ENCODE assay signal across 17 cellular contexts in genomic region chr7:139566075-139566474, GRCh38. TPM values are rescaled to one million over a fixed set of nuclear protein-coding genes. Genes with fewer than 3 reads are reported as not detected.
DNase-seq lines count a peak whose midpoint lies in the region; ATAC-seq, FAIRE-seq and TF ChIP-seq lines count a peak whose summit lies in the region.
"Had no signal": no experiment of that assay in that cellular context is flagged by ENCODE, and none has a peak within 500 bp of the region (broad histone marks: within the 10 kb centered on the region; RNA-seq: fewer than 3 reads in every experiment).

No MANE protein-coding gene starts in this region.

- FAIRE-seq in H1 (lab: Jason Lieb, UNC) (no peak), pancreas (lab: Jason Lieb, UNC) (no peak)

- no peaks in the 10 kb centered on the region for H3K23me2 ChIP-seq in H1 (ENCODE audit: low read depth, low read length)

- peaks cover 56% of the 10 kb centered on the region for H3K4me1 Mint-ChIP-seq in CD4-positive, alpha-beta T cell (ENCODE audit: low read depth)
- H3K4me1 Mint-ChIP-seq in GM23338 (peaks cover 22% of the 10 kb centered on the region), progenitor cell of endocrine pancreas (ENCODE audit: low read depth) (peaks cover 11% of the 10 kb centered on the region), neural progenitor cell (peaks cover 9% of the 10 kb centered on the region)

- H4K20me1 ChIP-seq in GM23338 (replicated peaks; ENCODE audit: insufficient read depth) (no peaks in the 10 kb centered on the region), H1 (replicated peaks in 1 of 2; ENCODE audit: control insufficient read depth in 1 of 2, insufficient read depth in 2 of 2, low read length in 2 of 2) (no peaks in the 10 kb centered on the region), neural progenitor cell (ENCODE audit: low read depth) (no peaks in the 10 kb centered on the region)

- no peak for TF ChIP-seq CTCF in CD4-positive, alpha-beta T cell (IDR thresholded peaks at IDR 0.05)
- TF ChIP-seq CTCF in GM23338 (conservative IDR thresholded peaks at IDR 0.05; ENCODE audit: low read depth in 2 of 2) (no peak), H1 (IDR thresholded peaks at IDR 0.05; ENCODE audit: control extremely low read depth in 1 of 3, insufficient read depth in 1 of 3, low read depth in 1 of 3, low read length in 3 of 3) (no peak), progenitor cell of endocrine pancreas (IDR thresholded peaks at IDR 0.05; ENCODE audit: unreplicated experiment) (no peak), mucosa of descending colon (IDR thresholded peaks at IDR 0.05) (no peak), pancreas (IDR thresholded peaks at IDR 0.05) (no peak), neural progenitor cell (IDR thresholded peaks at IDR 0.05) (no peak)

- H2BK20ac ChIP-seq in H1 (ENCODE audit: low read length): 0 out of 2 replicates have a peak overlapping the region, but pooled peaks have one; percentile 65

- intact Hi-C loops in CD4-positive, alpha-beta T cell (cut with DNase I, micrococcal nuclease): no loop called here
- intact Hi-C loops in mucosa of descending colon (cut with DNase I, micrococcal nuclease): no loop called here
- intact Hi-C loops in pancreas (cut with DNase I): no loop called here

- no peak overlapping the region for H3K4me2 ChIP-seq in GM23338
- H3K4me2 ChIP-seq in H1 (ENCODE audit: insufficient read depth in 1 of 2, low read depth in 2 of 2, low read length in 2 of 2): no peak overlapping the region
- no peak overlapping the region for H3K4me2 ChIP-seq in neural progenitor cell

- H3K4ac ChIP-seq in H1 (replicated peaks; ENCODE audit: insufficient read length, low read depth, low read length): no peak overlapping the region

- H3K9ac ChIP-seq in H1 (replicated peaks in 1 of 4; ENCODE audit: extremely low read depth in 1 of 4, low read depth in 3 of 4, low read length in 3 of 4) (no peak overlapping the region), neural progenitor cell (no peak overlapping the region)
- H3K9ac ChIP-seq: GM23248 had no signal

- H2BK15ac ChIP-seq in H1 (ENCODE audit: low read length): no peak overlapping the region

- no peak overlapping the region for H3K4me3 Mint-ChIP-seq in CD4-positive, alpha-beta T cell
- H3K4me3 Mint-ChIP-seq in GM23338 (no peak overlapping the region), progenitor cell of endocrine pancreas (ENCODE audit: low read depth) (no peak overlapping the region), neural progenitor cell (no peak overlapping the region)
- H3K4me3 Mint-ChIP-seq: CD14-positive monocyte had no signal

- POLR2A ChIA-PET in CD4-positive, alpha-beta T cell (lab: Charles Lee): interaction anchor here (0.6 kb wide), 1 partner anchor 197 kb away, joined by 7 read pairs; no protein-coding TSS in a partner anchor
- POLR2A ChIA-PET in H1 (lab: Charles Lee; ENCODE audit: partially characterized antibody): interaction anchor here (0.8 kb wide), 1 partner anchor 54 kb away, joined by 4 read pairs; no protein-coding TSS in a partner anchor

- DNase-seq in CD4-positive, alpha-beta T cell: no peak
- DNase-seq in GM23338 (ENCODE audit: low spot score): no peak
- DNase-seq in H1 (ENCODE audit: low read depth in 1 of 2, low spot score in 2 of 2): no peak
- no peak for DNase-seq in progenitor cell of endocrine pancreas (ENCODE audit: low spot score, unreplicated experiment)
- no peak for DNase-seq in mucosa of descending colon
- no peak for DNase-seq in pancreas
- no peak for DNase-seq in neural progenitor cell (ENCODE audit: low spot score)
- DNase-seq: Calu3, DMS79, GM23248, KG1, NCI-H1417 treated with DMSO at 0.1 percent for 48 hours, NCI-H1930, NCI-H446 treated with DMSO at 0.1 percent for 48 hours, OCI-M1 had no signal

- H3K27me3 ChIP-seq in CD4-positive, alpha-beta T cell (ENCODE audit: control insufficient read depth, insufficient read depth, low read length): no peaks in the 10 kb centered on the region
- H3K27me3 ChIP-seq in GM23338 (ENCODE audit: insufficient read depth) (no peaks in the 10 kb centered on the region), H1 (replicated peaks in 1 of 4; ENCODE audit: control insufficient read depth in 3 of 4, extremely low read depth in 1 of 4, insufficient read depth in 3 of 4, low read length in 3 of 4) (no peaks in the 10 kb centered on the region), pancreas (no peaks in the 10 kb centered on the region), neural progenitor cell (no peaks in the 10 kb centered on the region)

- H3K56ac ChIP-seq in H1 (replicated peaks; ENCODE audit: insufficient read length, low read depth, low read length): no peak overlapping the region

- ATAC-seq in CD4-positive, alpha-beta T cell (ENCODE audit: poor library complexity): no peak
- ATAC-seq in GM23338: peak; percentile 25; the same call in 2 of the 3 replicates
- no peak for ATAC-seq in mucosa of descending colon
- no peak for ATAC-seq in pancreas

- CTCF ChIA-PET in CD4-positive, alpha-beta T cell (lab: Charles Lee): no interaction called here
- CTCF ChIA-PET in H1 (lab: Charles Lee; ENCODE audit: partially characterized antibody): interaction anchor here (0.6 to 6.3 kb wide), 16 partner anchors 10 to 157 kb away, joined by 3 to 54 read pairs (median 3); no protein-coding TSS in a partner anchor

- no peak for TF ChIP-seq RAD21 in H1 (IDR thresholded peaks at IDR 0.05 in 1 of 2, conservative IDR thresholded peaks at IDR 0.05 in 1 of 2; ENCODE audit: low read depth in 2 of 2, low read length in 2 of 2)

- no peak overlapping the region for H2BK12ac ChIP-seq in H1 (ENCODE audit: low read depth, low read length)

- no peaks in the 10 kb centered on the region for H3K79me2 ChIP-seq in GM23338 (replicated peaks; ENCODE audit: insufficient read depth)
- H3K79me2 ChIP-seq in H1 (ENCODE audit: control insufficient read depth in 1 of 2, insufficient read depth in 2 of 2, low read length in 2 of 2): no peaks in the 10 kb centered on the region
- no peaks in the 10 kb centered on the region for H3K79me2 ChIP-seq in neural progenitor cell (ENCODE audit: low read depth)

- H2BK5ac ChIP-seq in H1 (ENCODE audit: low read depth, low read length): peak overlapping the region; percentile 15; the same call in 1 of the 2 replicates

- no peaks in the 10 kb centered on the region for H3K79me1 ChIP-seq in H1 (ENCODE audit: low read depth, low read length)

- H2AFZ ChIP-seq in GM23338: no peak overlapping the region
- no peak overlapping the region for H2AFZ ChIP-seq in H1 (ENCODE audit: low read length)
- no peak overlapping the region for H2AFZ ChIP-seq in neural progenitor cell (replicated peaks)
- H2AFZ ChIP-seq: GM23248 had no signal

- no peak overlapping the region for H2AK5ac ChIP-seq in H1 (ENCODE audit: low read depth, low read length)

- H4K91ac ChIP-seq in H1 (replicated peaks; ENCODE audit: insufficient read length, low read length): no peak overlapping the region

- H3K4me1 ChIP-seq in GM23338 (ENCODE audit: insufficient read depth) (peaks cover 15% of the 10 kb centered on the region), H1 (replicated peaks in 1 of 4; ENCODE audit: control insufficient read depth in 3 of 4, insufficient read depth in 4 of 4, low read length in 3 of 4) (peaks cover 0 to 14% (median 4%) of the 10 kb centered on the region in 4 experiments; a peak in 3 of 7 replicates), mucosa of descending colon (ENCODE audit: low read depth) (no peaks in the 10 kb centered on the region), pancreas (peaks cover 0 to 7% (median 0%) of the 10 kb centered on the region in 3 donors), neural progenitor cell (peaks cover 9% of the 10 kb centered on the region)

- no peaks in the 10 kb centered on the region for H3K9me3 ChIP-seq in CD4-positive, alpha-beta T cell (ENCODE audit: control insufficient read depth, low read length)
- H3K9me3 ChIP-seq in H1 (ENCODE audit: insufficient read depth in 2 of 2, low read depth in 1 of 2, low read length in 1 of 2): no peaks in the 10 kb centered on the region
- H3K9me3 ChIP-seq in mucosa of descending colon: no peaks in the 10 kb centered on the region
- H3K9me3 ChIP-seq in pancreas: no peaks in the 10 kb centered on the region
- no peaks in the 10 kb centered on the region for H3K9me3 ChIP-seq in neural progenitor cell (ENCODE audit: low read depth)

- peak overlapping the region; percentile 69 for H3K27ac Mint-ChIP-seq in CD4-positive, alpha-beta T cell
- H3K27ac Mint-ChIP-seq in GM23338: no peak overlapping the region
- H3K27ac Mint-ChIP-seq in progenitor cell of endocrine pancreas: peak overlapping the region; percentile 83
- no peak overlapping the region for H3K27ac Mint-ChIP-seq in neural progenitor cell

- H3K36me3 ChIP-seq in GM23338 (ENCODE audit: insufficient read depth) (no peaks in the 10 kb centered on the region), H1 (ENCODE audit: control insufficient read depth in 2 of 4, insufficient read depth in 4 of 4, low read length in 3 of 4) (no peaks in the 10 kb centered on the region; a peak in 1 of 8 replicates), mucosa of descending colon (ENCODE audit: low read depth) (no peaks in the 10 kb centered on the region), pancreas (no peaks in the 10 kb centered on the region), neural progenitor cell (no peaks in the 10 kb centered on the region)

- H3K4me3 ChIP-seq in GM23338 (no peak overlapping the region), H1 (ENCODE audit: extremely low read depth in 1 of 4, insufficient read depth in 2 of 4, low read depth in 3 of 4, low read length in 4 of 4) (no peak overlapping the region), mucosa of descending colon (no peak overlapping the region), pancreas (no peak overlapping the region), neural progenitor cell (no peak overlapping the region)
- H3K4me3 ChIP-seq: GM23248 had no signal

- no peaks in the 10 kb centered on the region for H3K27me3 Mint-ChIP-seq in CD4-positive, alpha-beta T cell
- H3K27me3 Mint-ChIP-seq in GM23338 (ENCODE audit: insufficient read depth, low read depth, poor library complexity) (no peaks in the 10 kb centered on the region), progenitor cell of endocrine pancreas (no peaks in the 10 kb centered on the region), neural progenitor cell (ENCODE audit: insufficient read depth, low read depth) (peaks cover 2% of the 10 kb centered on the region)

- WGBS in H1 (ENCODE audit: extremely low coverage in 1 of 2, insufficient coverage in 1 of 2, insufficient read length in 1 of 2, insufficient replicate concordance in 2 of 2, low coverage in 1 of 2, low lambda C conversion rate in 2 of 2, missing lambda C conversion rate in 1 of 2), 2 experiments: 78% methylated on average over 6 of the region's 6 CpGs; no CpG with 5 or more reads in 1 of the 2 experiments
- 94 to 98% methylated on average over 6 of the region's 6 CpGs for WGBS in pancreas, 2 donors

- H3K27ac ChIP-seq in CD4-positive, alpha-beta T cell (ENCODE audit: low read depth, low read length): peak overlapping the region; percentile 6
- H3K27ac ChIP-seq in GM23338 (ENCODE audit: low read depth): no peak overlapping the region
- H3K27ac ChIP-seq in H1 (ENCODE audit: low read depth, low read length): no peak overlapping the region
- no peak overlapping the region for H3K27ac ChIP-seq in pancreas
- no peak overlapping the region for H3K27ac ChIP-seq in neural progenitor cell
- H3K27ac ChIP-seq: GM23248 had no signal

- no peak for TF ChIP-seq POLR2A in H1 (IDR thresholded peaks at IDR 0.05; ENCODE audit: control extremely low read depth in 1 of 2, low read depth in 2 of 2, low read length in 2 of 2)

- H4K8ac ChIP-seq in H1 (ENCODE audit: extremely low read depth, insufficient read depth, low read length): no peak overlapping the region

- H3F3A ChIP-seq in GM23338 (replicated peaks; ENCODE audit: low read depth) (no peaks in the 10 kb centered on the region), neural progenitor cell (ENCODE audit: low read depth) (no peaks in the 10 kb centered on the region)

- H3K23ac ChIP-seq in H1 (ENCODE audit: insufficient read length): no peak overlapping the region

- H3K9me3 Mint-ChIP-seq in CD4-positive, alpha-beta T cell: no peaks in the 10 kb centered on the region
- H3K9me3 Mint-ChIP-seq in GM23338 (no peaks in the 10 kb centered on the region; the same call in 2 of the 3 replicates), progenitor cell of endocrine pancreas (ENCODE audit: low read depth) (no peaks in the 10 kb centered on the region), neural progenitor cell (no peaks in the 10 kb centered on the region)
- H3K9me3 Mint-ChIP-seq: CD14-positive monocyte had no signal

- H3K14ac ChIP-seq in H1 (ENCODE audit: insufficient read length): no peak overlapping the region

- H3K18ac ChIP-seq in H1 (ENCODE audit: extremely low read depth, low read length): no peak overlapping the region

- no peak overlapping the region for H4K5ac ChIP-seq in H1 (ENCODE audit: insufficient read length, low read depth, low read length)

- H3K36me3 Mint-ChIP-seq in CD4-positive, alpha-beta T cell (ENCODE audit: low read depth): peaks cover 38% of the 10 kb centered on the region
- no peaks in the 10 kb centered on the region for H3K36me3 Mint-ChIP-seq in GM23338 (ENCODE audit: low read depth)
- peaks cover 35% of the 10 kb centered on the region for H3K36me3 Mint-ChIP-seq in progenitor cell of endocrine pancreas (ENCODE audit: insufficient read depth)
- H3K36me3 Mint-ChIP-seq in neural progenitor cell: peaks cover 29% of the 10 kb centered on the region

- peak overlapping the region; percentile 21 for H2BK120ac ChIP-seq in H1 (replicated peaks; ENCODE audit: low read depth, low read length)

- TF ChIP-seq EP300 in H1 (IDR thresholded peaks at IDR 0.05; ENCODE audit: borderline replicate concordance in 1 of 2, low read depth in 2 of 2, low read length in 2 of 2): no peak

- H3K9me2 ChIP-seq in GM23338 (ENCODE audit: insufficient read depth): no peaks in the 10 kb centered on the region

RNA-seq across cellular contexts. Expression of gene CLEC2L, which starts 42.6 kb away (rescaled TPM):
- total RNA-seq in CD4-positive, alpha-beta T cell: not detected
- total RNA-seq in GM23338 (2014; rRNA removed; shearing (Covaris generic)): not detected in 2 replicates
- 0.21 TPM in 1 of 2 replicates, not detected in the other for polyA plus RNA-seq in GM23338 (2016; fragmentation: Nextera tagmentation; extraction: Ambion mirVana)
- 0.20 TPM in 1 of 2 replicates, not detected in the other for total RNA-seq in H1 (2021; fragmentation: NEBNext Ultra II Directional; extraction: Animal tissue kit (Norgen Biotek cat#: 25700))
- polyA plus RNA-seq in H1 (2011; rRNA removed): 1.5 and 1.9 TPM in 2 replicates
- polyA plus RNA-seq in H1 (2011; cell fraction: cytosol; rRNA removed): 1.0 TPM
- 1.7 TPM for polyA plus RNA-seq in H1 (2011; cell fraction: nucleus; rRNA removed)
- polyA plus RNA-seq in H1 (2012, experiment 1 of 2): 0.50 to 0.68 TPM (median 0.50 TPM) in 3 of 4 replicates, not detected in the other
- polyA plus RNA-seq in H1 (2012, experiment 2 of 2): 0.38 TPM
- polyA plus RNA-seq in H1 (2013, experiment 1 of 2): 0.30 TPM
- 0.18 TPM for polyA plus RNA-seq in H1 (2013, experiment 2 of 2)
- polyA minus RNA-seq in H1 (2011; rRNA and poly(A)+ RNA removed): 0.37 and 0.38 TPM in 2 replicates
- polyA minus RNA-seq in H1 (2011; cell fraction: cytosol; rRNA and poly(A)+ RNA removed): not detected
- polyA minus RNA-seq in H1 (2011; cell fraction: nucleus; rRNA and poly(A)+ RNA removed): 0.30 TPM
- total RNA-seq in progenitor cell of endocrine pancreas: 0.22 TPM in 1 of 2 replicates, not detected in the other
- not detected for total RNA-seq in mucosa of descending colon
- total RNA-seq in pancreas: not detected
- not detected for polyA plus RNA-seq in pancreas
- total RNA-seq in neural progenitor cell (ENCODE audit: low replicate concordance): 0.15 and 0.50 TPM in 2 replicates
- total RNA-seq: Calu3, GM23248, RPMI7951 had no signal
- polyA plus RNA-seq: CD14-positive monocyte, GM23248 had no signal

Comparison
In these comparisons a context has a peak if more than half of its experiments do, and no peak if none do; other contexts are left out.
1. H3K27ac Mint-ChIP-seq: peak in CD4-positive, alpha-beta T cell (single experiment) and progenitor cell of endocrine pancreas (single experiment); none in GM23338 (single experiment) and neural progenitor cell (single experiment).